ENCODE assay signal across 8 cellular contexts in genomic region chr7:123748171-123748733, GRCh38. TPM values are rescaled to one million over a fixed set of nuclear protein-coding genes. Genes with fewer than 3 reads are reported as not detected.
DNase-seq lines count a peak whose midpoint lies in the region; ATAC-seq and TF ChIP-seq lines count a peak whose summit lies in the region.

No MANE protein-coding gene starts in this region.

- H3K27ac ChIP-seq in foreskin keratinocyte, result peak overlapping the region; percentile 78

- DNase-seq in NCI-H1436 (lab: John Stamatoyannopoulos, UW) (peak; percentile 7), NCI-H1436 treated with DMSO at 0.1 percent for 48 hours (lab: John Stamatoyannopoulos, UW) (no peak), MV-4-11 (lab: John Stamatoyannopoulos, UW) (peak; percentile 6), foreskin keratinocyte (no peak), neural crest cell (ENCODE audit: low read depth, low spot score) (peak; percentile 18), OCI-M2 (lab: John Stamatoyannopoulos, UW; ENCODE audit: unreplicated experiment) (no peak)
- DNase-seq in activated T-helper 2 cell treated with anti-CD3 and anti-CD28 coated beads, Interferon-gamma antibody, Interleukin-2, Interleukin-4, amounts not matched to agents 10 μg/mL and 5 μg/mL and 100 μg/mL, durations not matched to agents 14 hours and 24 hours and 36 hours (ENCODE audit: low spot score), result peak; percentile 26

- TF ChIP-seq CTCF in foreskin keratinocyte (conservative IDR thresholded peaks at IDR 0.05) (no peak), neural crest cell (conservative IDR thresholded peaks at IDR 0.05) (peak; percentile 21)

- no peaks in the 10 kb centered on the region for H3K9me3 Mint-ChIP-seq in activated T-helper 2 cell treated with anti-CD3 and anti-CD28 coated beads, Interferon-gamma antibody, Interleukin-2, Interleukin-4, amounts not matched to agents 10 μg/mL and 5 μg/mL and 100 μg/mL, durations not matched to agents 14 hours and 24 hours and 36 hours
- H3K9me3 Mint-ChIP-seq in neural crest cell, result no peaks in the 10 kb centered on the region

- H3K4me1 ChIP-seq in foreskin keratinocyte, result peaks cover 41% of the 10 kb centered on the region

- intact Hi-C loops in activated T-helper 2 cell treated with anti-CD3 and anti-CD28 coated beads, Interferon-gamma antibody, Interleukin-2, Interleukin-4, amounts not matched to agents 10 μg/mL and 5 μg/mL and 100 μg/mL, durations not matched to agents 14 hours and 24 hours and 36 hours (cut with micrococcal nuclease), result loop anchor here (2.0 to 10.0 kb wide), 3 partner anchors 53 to 216 kb away; partner anchors contain the start of genes IQUB and NDUFA5

- peak overlapping the region; percentile 93 for H3K27ac Mint-ChIP-seq in activated T-helper 2 cell treated with anti-CD3 and anti-CD28 coated beads, Interferon-gamma antibody, Interleukin-2, Interleukin-4, amounts not matched to agents 10 μg/mL and 5 μg/mL and 100 μg/mL, durations not matched to agents 14 hours and 24 hours and 36 hours
- H3K27ac Mint-ChIP-seq in neural crest cell (ENCODE audit: unreplicated experiment), result peak overlapping the region; percentile 95

- no peaks in the 10 kb centered on the region for H3K27me3 ChIP-seq in foreskin keratinocyte

- peak overlapping the region; percentile 97 for H3K4me3 Mint-ChIP-seq in activated T-helper 2 cell treated with anti-CD3 and anti-CD28 coated beads, Interferon-gamma antibody, Interleukin-2, Interleukin-4, amounts not matched to agents 10 μg/mL and 5 μg/mL and 100 μg/mL, durations not matched to agents 14 hours and 24 hours and 36 hours (ENCODE audit: low read depth)
- H3K4me3 Mint-ChIP-seq in neural crest cell, result peak overlapping the region; percentile 100

- peaks cover 22% of the 10 kb centered on the region for H3K36me3 Mint-ChIP-seq in activated T-helper 2 cell treated with anti-CD3 and anti-CD28 coated beads, Interferon-gamma antibody, Interleukin-2, Interleukin-4, amounts not matched to agents 10 μg/mL and 5 μg/mL and 100 μg/mL, durations not matched to agents 14 hours and 24 hours and 36 hours (ENCODE audit: low read depth)
- no peaks in the 10 kb centered on the region for H3K36me3 Mint-ChIP-seq in neural crest cell (ENCODE audit: low read depth)

- H3K4me1 Mint-ChIP-seq in activated T-helper 2 cell treated with anti-CD3 and anti-CD28 coated beads, Interferon-gamma antibody, Interleukin-2, Interleukin-4, amounts not matched to agents 10 μg/mL and 5 μg/mL and 100 μg/mL, durations not matched to agents 14 hours and 24 hours and 36 hours (ENCODE audit: low read depth), result peaks cover 56% of the 10 kb centered on the region
- H3K4me1 Mint-ChIP-seq in neural crest cell, result peaks cover 67% of the 10 kb centered on the region

- H3K27me3 Mint-ChIP-seq in activated T-helper 2 cell treated with anti-CD3 and anti-CD28 coated beads, Interferon-gamma antibody, Interleukin-2, Interleukin-4, amounts not matched to agents 10 μg/mL and 5 μg/mL and 100 μg/mL, durations not matched to agents 14 hours and 24 hours and 36 hours (ENCODE audit: low read depth), result peaks cover 8% of the 10 kb centered on the region
- H3K27me3 Mint-ChIP-seq in neural crest cell (ENCODE audit: low read depth), result no peaks in the 10 kb centered on the region

- peak; percentile 19 for ATAC-seq in HG02571 (IDR thresholded peaks at IDR 0.05; ENCODE audit: unreplicated experiment)
- ATAC-seq in foreskin keratinocyte, result peak; percentile 42

RNA-seq across cellular contexts. Expression of gene WASL, which starts 0.6 kb away (rescaled TPM):
- 6.0 and 6.6 TPM in 2 replicates for total RNA-seq in activated T-helper 2 cell treated with anti-CD3 and anti-CD28 coated beads, Interferon-gamma antibody, Interleukin-2, Interleukin-4, amounts not matched to agents 10 μg/mL and 5 μg/mL and 100 μg/mL, durations not matched to agents 14 hours and 24 hours and 36 hours
- total RNA-seq in foreskin keratinocyte, result 34.4 and 35.7 TPM in 2 replicates
- 10.7 and 12.1 TPM in 2 replicates for polyA plus RNA-seq in foreskin keratinocyte
- total RNA-seq in neural crest cell, result 30.4 and 32.5 TPM in 2 replicates

Comparison
In these comparisons a context has a peak if more than half of its experiments do, and no peak if none do; other contexts are left out.
1. DNase-seq: peak in NCI-H1436 (single experiment), MV-4-11 (single experiment), activated T-helper 2 cell treated with anti-CD3 and anti-CD28 coated beads, Interferon-gamma antibody, Interleukin-2, Interleukin-4, amounts not matched to agents 10 μg/mL and 5 μg/mL and 100 μg/mL, durations not matched to agents 14 hours and 24 hours and 36 hours (single experiment) and neural crest cell (single experiment); none in NCI-H1436 treated with DMSO at 0.1 percent for 48 hours (single experiment), foreskin keratinocyte (0 of 2) and OCI-M2 (single experiment).